Comparison of ENCODE assay signal across 22 cellular contexts in genomic region chr4:38422850-38423249, GRCh38.
"Had no signal": no experiment of that assay in that cellular context is flagged by ENCODE, and none has a peak within 500 bp of the region (broad histone marks: within the 10 kb centered on the region; RNA-seq: fewer than 3 reads in every experiment).

No MANE protein-coding gene starts in this region.

- ATAC-seq: Panc1, PC-3 had no signal

- DNase-seq: KBM-7; NCI-H1092; NCI-H1105 treated with DMSO at 0.1 percent for 48 hours; NCI-H1417 treated with DMSO at 0.1 percent for 48 hours; NCI-H146; NCI-H1694 treated with DMSO at 0.1 percent for 48 hours; NCI-H1930; NCI-H2081; NCI-H2107; NCI-H226; NCI-H446; NCI-H510A; NCI-H524 treated with DMSO at 0.1 percent for 48 hours; NCI-H69; NCI-H774; NK-92 treated with Interleukin-12 subunit alpha and Interleukin-12 subunit beta, amount 100 ng/mL, for 24 hours; PC-3; SHP77; SK-N-SH had no signal

- H3K27ac ChIP-seq: HL-60, RWPE1 had no signal

- H3K9ac ChIP-seq: SK-N-SH had no signal

- H3K4me2 ChIP-seq: SK-N-SH had no signal

- H3K9me3 ChIP-seq: SK-N-SH had no signal
